2 cellular contexts compared by ENCODE assay signal in the genomic region with DNA sequence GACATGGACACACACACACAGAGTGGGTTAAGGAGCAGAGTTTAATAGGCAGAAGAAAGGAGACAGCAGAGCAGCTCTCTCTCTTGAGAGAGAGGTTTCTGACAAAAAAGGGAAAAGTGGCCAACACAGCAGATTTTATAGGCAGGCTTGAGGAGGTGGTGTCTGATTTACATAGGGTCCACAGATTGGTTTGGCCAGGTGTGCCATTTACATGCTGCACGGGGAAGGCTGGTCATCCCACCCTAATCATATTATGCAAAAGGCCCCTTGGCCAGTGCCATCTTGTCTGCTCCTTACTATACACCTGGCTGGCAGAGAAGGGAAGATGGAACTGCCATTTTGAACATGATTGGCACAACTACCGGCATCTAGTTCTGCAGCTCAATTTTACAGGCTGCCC.
TF ChIP-seq lines count a peak whose summit lies in the region.

No MANE protein-coding gene starts in this region.

TF ChIP-seq in GM23338, 12 proteins besides CTCF, POLR2A, EP300 and RAD21 (continues in another document):
- TF ChIP-seq, protein P1, sequence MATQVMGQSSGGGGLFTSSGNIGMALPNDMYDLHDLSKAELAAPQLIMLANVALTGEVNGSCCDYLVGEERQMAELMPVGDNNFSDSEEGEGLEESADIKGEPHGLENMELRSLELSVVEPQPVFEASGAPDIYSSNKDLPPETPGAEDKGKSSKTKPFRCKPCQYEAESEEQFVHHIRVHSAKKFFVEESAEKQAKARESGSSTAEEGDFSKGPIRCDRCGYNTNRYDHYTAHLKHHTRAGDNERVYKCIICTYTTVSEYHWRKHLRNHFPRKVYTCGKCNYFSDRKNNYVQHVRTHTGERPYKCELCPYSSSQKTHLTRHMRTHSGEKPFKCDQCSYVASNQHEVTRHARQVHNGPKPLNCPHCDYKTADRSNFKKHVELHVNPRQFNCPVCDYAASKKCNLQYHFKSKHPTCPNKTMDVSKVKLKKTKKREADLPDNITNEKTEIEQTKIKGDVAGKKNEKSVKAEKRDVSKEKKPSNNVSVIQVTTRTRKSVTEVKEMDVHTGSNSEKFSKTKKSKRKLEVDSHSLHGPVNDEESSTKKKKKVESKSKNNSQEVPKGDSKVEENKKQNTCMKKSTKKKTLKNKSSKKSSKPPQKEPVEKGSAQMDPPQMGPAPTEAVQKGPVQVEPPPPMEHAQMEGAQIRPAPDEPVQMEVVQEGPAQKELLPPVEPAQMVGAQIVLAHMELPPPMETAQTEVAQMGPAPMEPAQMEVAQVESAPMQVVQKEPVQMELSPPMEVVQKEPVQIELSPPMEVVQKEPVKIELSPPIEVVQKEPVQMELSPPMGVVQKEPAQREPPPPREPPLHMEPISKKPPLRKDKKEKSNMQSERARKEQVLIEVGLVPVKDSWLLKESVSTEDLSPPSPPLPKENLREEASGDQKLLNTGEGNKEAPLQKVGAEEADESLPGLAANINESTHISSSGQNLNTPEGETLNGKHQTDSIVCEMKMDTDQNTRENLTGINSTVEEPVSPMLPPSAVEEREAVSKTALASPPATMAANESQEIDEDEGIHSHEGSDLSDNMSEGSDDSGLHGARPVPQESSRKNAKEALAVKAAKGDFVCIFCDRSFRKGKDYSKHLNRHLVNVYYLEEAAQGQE (IDR thresholded peaks at IDR 0.05; ENCODE audit: unreplicated experiment) = no peak
- no peak for TF ChIP-seq STAT1 (IDR thresholded peaks at IDR 0.05; ENCODE audit: unreplicated experiment)
- no peak for TF ChIP-seq NANOG (IDR thresholded peaks at IDR 0.05; ENCODE audit: borderline replicate concordance)
- TF ChIP-seq POLR2AphosphoS5 (IDR thresholded peaks at IDR 0.05; ENCODE audit: low read depth) = no peak
- no peak for TF ChIP-seq EZH2phosphoT487 (IDR thresholded peaks at IDR 0.05; ENCODE audit: unreplicated experiment)
- TF ChIP-seq, protein P2, sequence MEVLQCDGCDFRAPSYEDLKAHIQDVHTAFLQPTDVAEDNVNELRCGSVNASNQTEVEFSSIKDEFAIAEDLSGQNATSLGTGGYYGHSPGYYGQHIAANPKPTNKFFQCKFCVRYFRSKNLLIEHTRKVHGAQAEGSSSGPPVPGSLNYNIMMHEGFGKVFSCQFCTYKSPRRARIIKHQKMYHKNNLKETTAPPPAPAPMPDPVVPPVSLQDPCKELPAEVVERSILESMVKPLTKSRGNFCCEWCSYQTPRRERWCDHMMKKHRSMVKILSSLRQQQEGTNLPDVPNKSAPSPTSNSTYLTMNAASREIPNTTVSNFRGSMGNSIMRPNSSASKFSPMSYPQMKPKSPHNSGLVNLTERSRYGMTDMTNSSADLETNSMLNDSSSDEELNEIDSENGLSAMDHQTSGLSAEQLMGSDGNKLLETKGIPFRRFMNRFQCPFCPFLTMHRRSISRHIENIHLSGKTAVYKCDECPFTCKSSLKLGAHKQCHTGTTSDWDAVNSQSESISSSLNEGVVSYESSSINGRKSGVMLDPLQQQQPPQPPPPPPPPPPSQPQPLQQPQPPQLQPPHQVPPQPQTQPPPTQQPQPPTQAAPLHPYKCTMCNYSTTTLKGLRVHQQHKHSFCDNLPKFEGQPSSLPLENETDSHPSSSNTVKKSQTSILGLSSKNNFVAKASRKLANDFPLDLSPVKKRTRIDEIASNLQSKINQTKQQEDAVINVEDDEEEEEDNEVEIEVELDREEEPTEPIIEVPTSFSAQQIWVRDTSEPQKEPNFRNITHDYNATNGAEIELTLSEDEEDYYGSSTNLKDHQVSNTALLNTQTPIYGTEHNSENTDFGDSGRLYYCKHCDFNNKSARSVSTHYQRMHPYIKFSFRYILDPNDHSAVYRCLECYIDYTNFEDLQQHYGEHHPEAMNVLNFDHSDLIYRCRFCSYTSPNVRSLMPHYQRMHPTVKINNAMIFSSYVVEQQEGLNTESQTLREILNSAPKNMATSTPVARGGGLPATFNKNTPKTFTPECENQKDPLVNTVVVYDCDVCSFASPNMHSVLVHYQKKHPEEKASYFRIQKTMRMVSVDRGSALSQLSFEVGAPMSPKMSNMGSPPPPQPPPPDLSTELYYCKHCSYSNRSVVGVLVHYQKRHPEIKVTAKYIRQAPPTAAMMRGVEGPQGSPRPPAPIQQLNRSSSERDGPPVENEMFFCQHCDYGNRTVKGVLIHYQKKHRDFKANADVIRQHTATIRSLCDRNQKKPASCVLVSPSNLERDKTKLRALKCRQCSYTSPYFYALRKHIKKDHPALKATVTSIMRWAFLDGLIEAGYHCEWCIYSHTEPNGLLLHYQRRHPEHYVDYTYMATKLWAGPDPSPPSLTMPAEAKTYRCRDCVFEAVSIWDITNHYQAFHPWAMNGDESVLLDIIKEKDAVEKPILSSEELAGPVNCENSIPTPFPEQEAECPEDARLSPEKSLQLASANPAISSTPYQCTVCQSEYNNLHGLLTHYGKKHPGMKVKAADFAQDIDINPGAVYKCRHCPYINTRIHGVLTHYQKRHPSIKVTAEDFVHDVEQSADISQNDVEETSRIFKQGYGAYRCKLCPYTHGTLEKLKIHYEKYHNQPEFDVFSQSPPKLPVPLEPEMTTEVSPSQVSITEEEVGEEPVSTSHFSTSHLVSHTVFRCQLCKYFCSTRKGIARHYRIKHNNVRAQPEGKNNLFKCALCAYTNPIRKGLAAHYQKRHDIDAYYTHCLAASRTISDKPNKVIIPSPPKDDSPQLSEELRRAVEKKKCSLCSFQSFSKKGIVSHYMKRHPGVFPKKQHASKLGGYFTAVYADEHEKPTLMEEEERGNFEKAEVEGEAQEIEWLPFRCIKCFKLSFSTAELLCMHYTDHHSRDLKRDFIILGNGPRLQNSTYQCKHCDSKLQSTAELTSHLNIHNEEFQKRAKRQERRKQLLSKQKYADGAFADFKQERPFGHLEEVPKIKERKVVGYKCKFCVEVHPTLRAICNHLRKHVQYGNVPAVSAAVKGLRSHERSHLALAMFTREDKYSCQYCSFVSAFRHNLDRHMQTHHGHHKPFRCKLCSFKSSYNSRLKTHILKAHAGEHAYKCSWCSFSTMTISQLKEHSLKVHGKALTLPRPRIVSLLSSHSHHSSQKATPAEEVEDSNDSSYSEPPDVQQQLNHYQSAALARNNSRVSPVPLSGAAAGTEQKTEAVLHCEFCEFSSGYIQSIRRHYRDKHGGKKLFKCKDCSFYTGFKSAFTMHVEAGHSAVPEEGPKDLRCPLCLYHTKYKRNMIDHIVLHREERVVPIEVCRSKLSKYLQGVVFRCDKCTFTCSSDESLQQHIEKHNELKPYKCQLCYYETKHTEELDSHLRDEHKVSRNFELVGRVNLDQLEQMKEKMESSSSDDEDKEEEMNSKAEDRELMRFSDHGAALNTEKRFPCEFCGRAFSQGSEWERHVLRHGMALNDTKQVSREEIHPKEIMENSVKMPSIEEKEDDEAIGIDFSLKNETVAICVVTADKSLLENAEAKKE (CRISPR knock-in tag; IDR thresholded peaks at IDR 0.05) = no peak
- TF ChIP-seq ZNF114 (CRISPR knock-in tag; IDR thresholded peaks at IDR 0.05) = no peak
- TF ChIP-seq EZH2 (IDR thresholded peaks at IDR 0.05; ENCODE audit: low read depth, unreplicated experiment) = no peak
- no peak for TF ChIP-seq ZNF331 (CRISPR knock-in tag; IDR thresholded peaks at IDR 0.05; ENCODE audit: low read depth)
- TF ChIP-seq CREB1 (CRISPR knock-in tag; IDR thresholded peaks at IDR 0.05; ENCODE audit: low read depth) = no peak

TF ChIP-seq in WTC11, 78 proteins besides CTCF, POLR2A, EP300 and RAD21 (continued from another document):
- TF ChIP-seq, protein P3, sequence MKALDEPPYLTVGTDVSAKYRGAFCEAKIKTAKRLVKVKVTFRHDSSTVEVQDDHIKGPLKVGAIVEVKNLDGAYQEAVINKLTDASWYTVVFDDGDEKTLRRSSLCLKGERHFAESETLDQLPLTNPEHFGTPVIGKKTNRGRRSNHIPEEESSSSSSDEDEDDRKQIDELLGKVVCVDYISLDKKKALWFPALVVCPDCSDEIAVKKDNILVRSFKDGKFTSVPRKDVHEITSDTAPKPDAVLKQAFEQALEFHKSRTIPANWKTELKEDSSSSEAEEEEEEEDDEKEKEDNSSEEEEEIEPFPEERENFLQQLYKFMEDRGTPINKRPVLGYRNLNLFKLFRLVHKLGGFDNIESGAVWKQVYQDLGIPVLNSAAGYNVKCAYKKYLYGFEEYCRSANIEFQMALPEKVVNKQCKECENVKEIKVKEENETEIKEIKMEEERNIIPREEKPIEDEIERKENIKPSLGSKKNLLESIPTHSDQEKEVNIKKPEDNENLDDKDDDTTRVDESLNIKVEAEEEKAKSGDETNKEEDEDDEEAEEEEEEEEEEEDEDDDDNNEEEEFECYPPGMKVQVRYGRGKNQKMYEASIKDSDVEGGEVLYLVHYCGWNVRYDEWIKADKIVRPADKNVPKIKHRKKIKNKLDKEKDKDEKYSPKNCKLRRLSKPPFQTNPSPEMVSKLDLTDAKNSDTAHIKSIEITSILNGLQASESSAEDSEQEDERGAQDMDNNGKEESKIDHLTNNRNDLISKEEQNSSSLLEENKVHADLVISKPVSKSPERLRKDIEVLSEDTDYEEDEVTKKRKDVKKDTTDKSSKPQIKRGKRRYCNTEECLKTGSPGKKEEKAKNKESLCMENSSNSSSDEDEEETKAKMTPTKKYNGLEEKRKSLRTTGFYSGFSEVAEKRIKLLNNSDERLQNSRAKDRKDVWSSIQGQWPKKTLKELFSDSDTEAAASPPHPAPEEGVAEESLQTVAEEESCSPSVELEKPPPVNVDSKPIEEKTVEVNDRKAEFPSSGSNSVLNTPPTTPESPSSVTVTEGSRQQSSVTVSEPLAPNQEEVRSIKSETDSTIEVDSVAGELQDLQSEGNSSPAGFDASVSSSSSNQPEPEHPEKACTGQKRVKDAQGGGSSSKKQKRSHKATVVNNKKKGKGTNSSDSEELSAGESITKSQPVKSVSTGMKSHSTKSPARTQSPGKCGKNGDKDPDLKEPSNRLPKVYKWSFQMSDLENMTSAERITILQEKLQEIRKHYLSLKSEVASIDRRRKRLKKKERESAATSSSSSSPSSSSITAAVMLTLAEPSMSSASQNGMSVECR (CRISPR knock-in tag; IDR thresholded peaks at IDR 0.05; ENCODE audit: borderline replicate concordance) = no peak
- TF ChIP-seq SMAD4 (CRISPR knock-in tag; IDR thresholded peaks at IDR 0.05) (no peak), RELA (CRISPR knock-in tag; IDR thresholded peaks at IDR 0.05; ENCODE audit: borderline replicate concordance) (no peak), GTF2I (CRISPR knock-in tag; conservative IDR thresholded peaks at IDR 0.05) (no peak), TEAD4 (CRISPR knock-in tag; IDR thresholded peaks at IDR 0.05) (no peak), NFATC4 (CRISPR knock-in tag; IDR thresholded peaks at IDR 0.05) (no peak), EMX1 (CRISPR knock-in tag; IDR thresholded peaks at IDR 0.05) (no peak), TEAD1 (CRISPR knock-in tag; IDR thresholded peaks at IDR 0.05) (no peak), SMAD3 (CRISPR knock-in tag; IDR thresholded peaks at IDR 0.05; ENCODE audit: borderline replicate concordance) (no peak), ESRRA (CRISPR knock-in tag; IDR thresholded peaks at IDR 0.05; ENCODE audit: borderline replicate concordance) (no peak)
- TF ChIP-seq, protein P4, sequence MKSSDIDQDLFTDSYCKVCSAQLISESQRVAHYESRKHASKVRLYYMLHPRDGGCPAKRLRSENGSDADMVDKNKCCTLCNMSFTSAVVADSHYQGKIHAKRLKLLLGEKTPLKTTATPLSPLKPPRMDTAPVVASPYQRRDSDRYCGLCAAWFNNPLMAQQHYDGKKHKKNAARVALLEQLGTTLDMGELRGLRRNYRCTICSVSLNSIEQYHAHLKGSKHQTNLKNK (CRISPR knock-in tag; IDR thresholded peaks at IDR 0.05) = no peak
- TF ChIP-seq, protein P5, sequence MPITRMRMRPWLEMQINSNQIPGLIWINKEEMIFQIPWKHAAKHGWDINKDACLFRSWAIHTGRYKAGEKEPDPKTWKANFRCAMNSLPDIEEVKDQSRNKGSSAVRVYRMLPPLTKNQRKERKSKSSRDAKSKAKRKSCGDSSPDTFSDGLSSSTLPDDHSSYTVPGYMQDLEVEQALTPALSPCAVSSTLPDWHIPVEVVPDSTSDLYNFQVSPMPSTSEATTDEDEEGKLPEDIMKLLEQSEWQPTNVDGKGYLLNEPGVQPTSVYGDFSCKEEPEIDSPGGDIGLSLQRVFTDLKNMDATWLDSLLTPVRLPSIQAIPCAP (CRISPR knock-in tag; IDR thresholded peaks at IDR 0.05) = no peak
TF ChIP-seq in WTC11: peak in this region for 0.
